ENCODE assay signal across 9 cellular contexts in genomic region chr6:24935753-24936152, GRCh38. TPM values are rescaled to one million over a fixed set of nuclear protein-coding genes. Genes with fewer than 3 reads are reported as not detected.
DNase-seq lines count a peak whose midpoint lies in the region; ATAC-seq and TF ChIP-seq lines count a peak whose summit lies in the region.
"Had no signal": no experiment of that assay in that cellular context is flagged by ENCODE, and none has a peak within 500 bp of the region (broad histone marks: within the 10 kb centered on the region; RNA-seq: fewer than 3 reads in every experiment).

TSS of gene RIPOR2 (minus strand) at chr6:24935960. CDS start at chr6:24935898, 62 bp downstream.

- CTCF ChIA-PET in activated CD4-positive, alpha-beta memory T cell treated with anti-CD3 and anti-CD28 coated beads for 36 hours (lab: Charles Lee) = interaction anchor here (1.0 to 8.0 kb wide), 19 partner anchors 11 to 135 kb away, joined by 3 to 195 read pairs (median 36); no protein-coding TSS in a partner anchor
- CTCF ChIA-PET in PC-3 (lab: Charles Lee) = no interaction called here

- no peaks in the 10 kb centered on the region for H3K9me3 Mint-ChIP-seq in activated CD4-positive, alpha-beta memory T cell treated with anti-CD3 and anti-CD28 coated beads for 36 hours
- H3K9me3 Mint-ChIP-seq: nephron had no signal

- H3K4me1 ChIP-seq in esophagus squamous epithelium (peaks cover 0 to 32% (median 15%) of the 10 kb centered on the region in 3 donors), PC-3 (ENCODE audit: insufficient read depth, low read length) (peaks cover 16% of the 10 kb centered on the region), neuronal stem cell (ENCODE audit: control insufficient read depth in 2 of 2, insufficient read depth in 1 of 2, low read depth in 1 of 2, low read length in 2 of 2) (peaks cover 10 to 26% of the 10 kb centered on the region in 2 donors)

- H3K4me3 Mint-ChIP-seq in activated CD4-positive, alpha-beta memory T cell treated with anti-CD3 and anti-CD28 coated beads for 36 hours = peak within 1 kb of the TSS; percentile 87
- H3K4me3 Mint-ChIP-seq: nephron had no signal

- ATAC-seq in GM19025 (IDR thresholded peaks at IDR 0.05; ENCODE audit: low read depth, unreplicated experiment) (peak; percentile 34), GM19023 (IDR thresholded peaks at IDR 0.05; ENCODE audit: unreplicated experiment) (no peak), PC-3 (no peak)

- H3K79me1 ChIP-seq in neuronal stem cell (ENCODE audit: low read depth, low read length) = no peaks in the 10 kb centered on the region

- H4K20me1 ChIP-seq in PC-3 (ENCODE audit: low read length) = no peaks in the 10 kb centered on the region

- no peak within 1 kb of the TSS for H2AK5ac ChIP-seq in neuronal stem cell (ENCODE audit: low read depth, low read length)

- H3K27ac ChIP-seq in HL-60 (replicated peaks) (0 out of 2 replicates have a peak within 1 kb of the TSS, but pooled peaks have one; percentile 5), esophagus squamous epithelium (no peak within 1 kb of the TSS), PC-3 (ENCODE audit: low read length) (no peak within 1 kb of the TSS), neuronal stem cell (replicated peaks; ENCODE audit: low read length) (no peak within 1 kb of the TSS)

- H3K9me3 ChIP-seq in esophagus squamous epithelium (no peaks in the 10 kb centered on the region), PC-3 (ENCODE audit: low read length) (no peaks in the 10 kb centered on the region), neuronal stem cell (replicated peaks in 1 of 2; ENCODE audit: control insufficient read depth in 2 of 2, insufficient read depth in 1 of 2, low read depth in 1 of 2, low read length in 2 of 2) (no peaks in the 10 kb centered on the region)

- DNase-seq in HL-60 (ENCODE audit: low read depth in 1 of 2, low spot score in 1 of 2) (peak in 1 of 2 experiments; percentile 75), esophagus squamous epithelium (lab: John Stamatoyannopoulos, UW) (peak; percentile 14), PC-3 (no peak), neuronal stem cell (ENCODE audit: low spot score) (no peak)
- DNase-seq in activated CD4-positive, alpha-beta memory T cell treated with anti-CD3 and anti-CD28 coated beads for 36 hours = peak; percentile 84
- peak in 2 of 3 donors; percentile 53 to 59 for DNase-seq in stimulated activated CD4-positive, alpha-beta T cell treated with anti-CD3 and anti-CD28 coated beads, Interleukin-12 subunit alpha, Interleukin-12 subunit beta, amount 100 ng/mL, for 48 hours (ENCODE audit: low read depth in 2 of 3, low spot score in 1 of 3)

- no peak within 1 kb of the TSS for H3K18ac ChIP-seq in neuronal stem cell (ENCODE audit: low read length)

- BruUV-seq in PC-3 (replicated peaks; lab: Mats Ljungman, UMichigan) = no TSS peak

- no peak within 1 kb of the TSS for H2AFZ ChIP-seq in PC-3 (ENCODE audit: low read length)
- H2AFZ ChIP-seq in neuronal stem cell (ENCODE audit: low read length) = no peak within 1 kb of the TSS

- WGBS in esophagus squamous epithelium, 2 donors = 37 to 59% methylated on average over 7 to 9 of the region's 9 CpGs
- WGBS in neuronal stem cell (ENCODE audit: extremely low coverage in 2 of 2, insufficient read length in 2 of 2, insufficient replicate concordance in 1 of 2), 2 donors = no CpG with 5 or more reads among the region's 9 CpGs

- POLR2A ChIA-PET in activated CD4-positive, alpha-beta memory T cell treated with anti-CD3 and anti-CD28 coated beads for 36 hours (lab: Charles Lee) = interaction anchor here (0.9 to 6.0 kb wide), 11 partner anchors 10 to 99 kb away, joined by 3 to 45 read pairs (median 4); no protein-coding TSS in a partner anchor
- POLR2A ChIA-PET in PC-3 (lab: Charles Lee; ENCODE audit: unreplicated experiment) = no interaction called here

- no peak within 1 kb of the TSS for H4K8ac ChIP-seq in neuronal stem cell (ENCODE audit: low read depth, low read length)

- TF ChIP-seq CTCF in HL-60 (IDR thresholded peaks at IDR 0.05; ENCODE audit: insufficient read depth, low read length) (no peak), esophagus squamous epithelium (IDR thresholded peaks at IDR 0.05) (peak in 2 of 6 experiments; percentile 5 to 29), PC-3 (conservative IDR thresholded peaks at IDR 0.05; ENCODE audit: low read depth, low read length) (no peak)

- peaks cover 86% of the 10 kb centered on the region for H3K4me1 Mint-ChIP-seq in activated CD4-positive, alpha-beta memory T cell treated with anti-CD3 and anti-CD28 coated beads for 36 hours (ENCODE audit: low read depth)

- no peaks in the 10 kb centered on the region for H3K9me2 ChIP-seq in PC-3 (replicated peaks; ENCODE audit: low read length)

- peak within 1 kb of the TSS; percentile 97 for H3K27ac Mint-ChIP-seq in activated CD4-positive, alpha-beta memory T cell treated with anti-CD3 and anti-CD28 coated beads for 36 hours
- H3K27ac Mint-ChIP-seq: nephron had no signal

- H3K4ac ChIP-seq in neuronal stem cell (ENCODE audit: low read length) = no peak within 1 kb of the TSS

- H4K91ac ChIP-seq in neuronal stem cell (ENCODE audit: low read depth, low read length, poor library complexity) = no peak within 1 kb of the TSS

- TF ChIP-seq POLR2A in esophagus squamous epithelium (IDR thresholded peaks at IDR 0.05) = peak in 1 of 4 donors; percentile 44

- no peaks in the 10 kb centered on the region for H3F3A ChIP-seq in PC-3 (ENCODE audit: low read length, unreplicated experiment)

- H3K4me2 ChIP-seq in PC-3 (ENCODE audit: low read length) = no peak within 1 kb of the TSS
- no peak within 1 kb of the TSS for H3K4me2 ChIP-seq in neuronal stem cell (ENCODE audit: insufficient read depth, low read length, poor library complexity, severe bottlenecking)

- H3K36me3 Mint-ChIP-seq in activated CD4-positive, alpha-beta memory T cell treated with anti-CD3 and anti-CD28 coated beads for 36 hours = peaks cover 10% of the 10 kb centered on the region

- intact Hi-C loops in activated CD4-positive, alpha-beta memory T cell treated with anti-CD3 and anti-CD28 coated beads for 36 hours (cut with micrococcal nuclease) = loop anchor here (1.0 to 10.0 kb wide), 9 partner anchors 7 to 1089 kb away; a partner anchor contains a TSS
- intact Hi-C loops in esophagus squamous epithelium (cut with DNase I) (no loop called here), PC-3 (cut with micrococcal nuclease) (no loop called here)

- no peak within 1 kb of the TSS for H3K14ac ChIP-seq in neuronal stem cell (ENCODE audit: low read length)

- no peak within 1 kb of the TSS for H2BK5ac ChIP-seq in neuronal stem cell (ENCODE audit: low read length)

- H3K27me3 Mint-ChIP-seq in activated CD4-positive, alpha-beta memory T cell treated with anti-CD3 and anti-CD28 coated beads for 36 hours = no peaks in the 10 kb centered on the region

- H3K9ac ChIP-seq in PC-3 (ENCODE audit: low read length) (no peak within 1 kb of the TSS), neuronal stem cell (ENCODE audit: low read depth, low read length, poor library complexity) (no peak within 1 kb of the TSS)

- H2BK15ac ChIP-seq in neuronal stem cell (ENCODE audit: low read length) = no peak within 1 kb of the TSS

- no peak within 1 kb of the TSS for H3K23ac ChIP-seq in neuronal stem cell (ENCODE audit: low read depth, low read length, poor library complexity)

- H3K4me3 ChIP-seq in HL-60 (replicated peaks; ENCODE audit: insufficient read depth, low read length) = no peak within 1 kb of the TSS; the same call in 1 of the 2 replicates
- H3K4me3 ChIP-seq in esophagus squamous epithelium = peak within 1 kb of the TSS in 2 of 4 donors; percentile 15 to 38
- no peak within 1 kb of the TSS for H3K4me3 ChIP-seq in PC-3 (ENCODE audit: low read length)
- no peak within 1 kb of the TSS for H3K4me3 ChIP-seq in neuronal stem cell (ENCODE audit: low read length in 2 of 2)

- no peaks in the 10 kb centered on the region for H3K36me3 ChIP-seq in esophagus squamous epithelium
- no peaks in the 10 kb centered on the region for H3K36me3 ChIP-seq in PC-3 (ENCODE audit: low read depth, low read length)
- H3K36me3 ChIP-seq in neuronal stem cell (replicated peaks in 1 of 2; ENCODE audit: control insufficient read depth in 2 of 2, insufficient read depth in 2 of 2, low read length in 2 of 2) = no peaks in the 10 kb centered on the region

- no peak within 1 kb of the TSS for H2BK12ac ChIP-seq in neuronal stem cell (ENCODE audit: low read length)

- H3K27me3 ChIP-seq in HL-60 (ENCODE audit: insufficient read depth, poor library complexity, severe bottlenecking) = peaks cover 6% of the 10 kb centered on the region
- H3K27me3 ChIP-seq in esophagus squamous epithelium = no peaks in the 10 kb centered on the region
- no peaks in the 10 kb centered on the region for H3K27me3 ChIP-seq in PC-3 (ENCODE audit: low read length)
- H3K27me3 ChIP-seq in neuronal stem cell (ENCODE audit: control insufficient read depth in 3 of 3, insufficient read depth in 3 of 3, low read depth in 1 of 3, low read length in 3 of 3) = no peaks in the 10 kb centered on the region

- H2BK120ac ChIP-seq in neuronal stem cell (ENCODE audit: low read depth, low read length) = no peak within 1 kb of the TSS

- H3K79me2 ChIP-seq in PC-3 (ENCODE audit: low read length) = no peaks in the 10 kb centered on the region

RNA-seq across cellular contexts. Expression of gene RIPOR2, which starts in this region (rescaled TPM):
- 10 to 100 TPM; 64.5 to 68.7 TPM for total RNA-seq in activated CD4-positive, alpha-beta memory T cell treated with anti-CD3 and anti-CD28 coated beads for 36 hours
- total RNA-seq in esophagus squamous epithelium (1 to 10 TPM in 3 of 4 donors, under 1 TPM in 1; 0.83 to 4.4 (median 3.3) TPM), PC-3 (2014; rRNA removed) (0.44 and 0.52 TPM in 2 replicates)
- polyA plus RNA-seq in neuronal stem cell (2013, experiment 1 of 2) = 3.1 TPM
- polyA plus RNA-seq in neuronal stem cell (2013, experiment 2 of 2) = 3.3 TPM

Comparison
In these comparisons a context has a peak if more than half of its experiments do, and no peak if none do; other contexts are left out.
1. RNA of gene RIPOR2 (total RNA-seq): 64.5 to 68.7 TPM in activated CD4-positive, alpha-beta memory T cell treated with anti-CD3 and anti-CD28 coated beads for 36 hours; 0.83 to 4.4 TPM in esophagus squamous epithelium and 0.44 to 0.52 TPM in PC-3; every median in the first group is over 10 times any median in the second.
2. DNase-seq: peak in activated CD4-positive, alpha-beta memory T cell treated with anti-CD3 and anti-CD28 coated beads for 36 hours (single experiment), esophagus squamous epithelium (single experiment) and stimulated activated CD4-positive, alpha-beta T cell treated with anti-CD3 and anti-CD28 coated beads, Interleukin-12 subunit alpha, Interleukin-12 subunit beta, amount 100 ng/mL, for 48 hours (2 of 3); none in PC-3 (single experiment) and neuronal stem cell (single experiment).